Comparison of ENCODE assay signal across 22 cellular contexts in genomic region chr4:31341601-31342375, GRCh38.
DNase-seq lines count a peak whose midpoint lies in the region; ATAC-seq and TF ChIP-seq lines count a peak whose summit lies in the region.
"Had no signal": no experiment of that assay in that cellular context is flagged by ENCODE, and none has a peak within 500 bp of the region (broad histone marks: within the 10 kb centered on the region; RNA-seq: fewer than 3 reads in every experiment).

No MANE protein-coding gene starts in this region.

- H3K27me3 Mint-ChIP-seq in nephron (ENCODE audit: low read depth): no peaks in the 10 kb centered on the region
- no peaks in the 10 kb centered on the region for H3K27me3 Mint-ChIP-seq in activated naive CD4-positive, alpha-beta T cell treated with anti-CD3 and anti-CD28 coated beads, Interleukin-2, amount 10 ng/mL, durations not matched to agents 7 days and 5 days

- peak overlapping the region in 2 of 3 experiments; percentile 4 to 44 for H3K27ac Mint-ChIP-seq in nephron
- no peak overlapping the region for H3K27ac Mint-ChIP-seq in activated naive CD4-positive, alpha-beta T cell treated with anti-CD3 and anti-CD28 coated beads, Interleukin-2, amount 10 ng/mL, durations not matched to agents 7 days and 5 days
- H3K27ac Mint-ChIP-seq: CD8-positive, alpha-beta T cell; GM23338 had no signal

- H3K79me2 ChIP-seq in HCT116 (ENCODE audit: insufficient read depth, low read length): no peaks in the 10 kb centered on the region

- RAD21 ChIA-PET in HCT116 (lab: Charles Lee; ENCODE audit: low non-redundant PET in 1 of 2, low total read pairs in 2 of 2, uncharacterized antibody in 2 of 2, unreplicated experiment in 2 of 2): no interaction called here

- H3K4me3 ChIP-seq in HCT116 (replicated peaks in 1 of 2; ENCODE audit: low read depth in 1 of 2, low read length in 2 of 2): no peak overlapping the region
- H3K4me3 ChIP-seq: A549, BLaER1, GM23338, Peyer's patch had no signal

- CTCF ChIA-PET in HCT116 (lab: Charles Lee): no interaction called here
- CTCF ChIA-PET in activated naive CD4-positive, alpha-beta T cell treated with anti-CD3 and anti-CD28 coated beads, Interleukin-2, amount 10 ng/mL, durations not matched to agents 7 days and 5 days (lab: Charles Lee): interaction anchor here (0.6 kb wide), 1 partner anchor 82 kb away, joined by 3 read pairs; no protein-coding TSS in a partner anchor

- no peak overlapping the region for H3K9ac ChIP-seq in HCT116 (ENCODE audit: low read length)
- H3K9ac ChIP-seq: BLaER1 had no signal

- no peaks in the 10 kb centered on the region for H3K4me1 ChIP-seq in HCT116 (ENCODE audit: control insufficient read depth in 1 of 2, insufficient read depth in 2 of 2, low read length in 2 of 2)
- H3K4me1 ChIP-seq: A549, BLaER1, Peyer's patch had no signal

- H3K4me3 Mint-ChIP-seq in nephron: no peak overlapping the region
- H3K4me3 Mint-ChIP-seq in activated naive CD4-positive, alpha-beta T cell treated with anti-CD3 and anti-CD28 coated beads, Interleukin-2, amount 10 ng/mL, durations not matched to agents 7 days and 5 days: no peak overlapping the region
- H3K4me3 Mint-ChIP-seq: CD8-positive, alpha-beta T cell; GM23338 had no signal

- peaks cover 14% of the 10 kb centered on the region for H3K9me3 Mint-ChIP-seq in nephron
- peaks cover 12% of the 10 kb centered on the region for H3K9me3 Mint-ChIP-seq in activated naive CD4-positive, alpha-beta T cell treated with anti-CD3 and anti-CD28 coated beads, Interleukin-2, amount 10 ng/mL, durations not matched to agents 7 days and 5 days

- BruUV-seq in HCT116 (replicated peaks; lab: Mats Ljungman, UMichigan): no TSS peak

- H3K9me3 ChIP-seq in HCT116 (ENCODE audit: control insufficient read depth in 1 of 2, insufficient read depth in 1 of 2, low read depth in 1 of 2, low read length in 2 of 2): no peaks in the 10 kb centered on the region
- H3K9me3 ChIP-seq: A549, Peyer's patch had no signal

- H2AFZ ChIP-seq in HCT116 (ENCODE audit: low read depth, low read length, poor library complexity, severe bottlenecking): peak overlapping the region; percentile 20
- H2AFZ ChIP-seq: GM23338 had no signal

- H3K4me2 ChIP-seq in HCT116 (ENCODE audit: low read length): no peak overlapping the region
- H3K4me2 ChIP-seq: A549, BLaER1, GM23338 had no signal

- DNase-seq in HCT116 (ENCODE audit: low read depth, low spot score): no peak
- DNase-seq in NCI-H69 (lab: John Stamatoyannopoulos, UW): peak; percentile 6
- DNase-seq in amniotic epithelial cell (ENCODE audit: low read depth): peak; percentile 41
- DNase-seq in RPMI8226: no peak
- DNase-seq in NCI-H1436 treated with DMSO at 0.1 percent for 48 hours (lab: John Stamatoyannopoulos, UW): no peak
- no peak for DNase-seq in activated naive CD4-positive, alpha-beta T cell treated with anti-CD3 and anti-CD28 coated beads, Interleukin-2, amount 10 ng/mL, durations not matched to agents 7 days and 5 days
- DNase-seq: Calu3; CD8-positive, alpha-beta T cell; GF-D8; Kasumi-1; MM.1S; NCI-H1417; NCI-H187 treated with DMSO at 0.1 percent for 48 hours; NCI-H2227 treated with DMSO at 0.1 percent for 48 hours; NCI-H510A treated with DMSO at 0.1 percent for 48 hours; NCI-H82; Peyer's patch had no signal

- intact Hi-C loops in HCT116 (cut with micrococcal nuclease): no loop called here

- no peaks in the 10 kb centered on the region for H4K20me1 ChIP-seq in HCT116 (ENCODE audit: insufficient read depth)
- H4K20me1 ChIP-seq: BLaER1 had no signal

- no peak for ATAC-seq in HCT116
- ATAC-seq: A549; CD8-positive, alpha-beta T cell; GM23338; Right ventricle myocardium inferior had no signal

- no peak for TF ChIP-seq POLR2A in HCT116 (IDR thresholded peaks at IDR 0.05; ENCODE audit: borderline replicate concordance, extremely low read depth, insufficient read depth, insufficient read length)

- POLR2A ChIA-PET in HCT116 (lab: Charles Lee): interaction anchor here (1.0 kb wide), 1 partner anchor 8 kb away, joined by 3 read pairs; no protein-coding TSS in a partner anchor

- TF ChIP-seq RAD21 in HCT116 (IDR thresholded peaks at IDR 0.05; ENCODE audit: low read depth): no peak

- peaks cover 6% of the 10 kb centered on the region for H3K36me3 Mint-ChIP-seq in nephron (ENCODE audit: low read depth)
- no peaks in the 10 kb centered on the region for H3K36me3 Mint-ChIP-seq in activated naive CD4-positive, alpha-beta T cell treated with anti-CD3 and anti-CD28 coated beads, Interleukin-2, amount 10 ng/mL, durations not matched to agents 7 days and 5 days

- no peaks in the 10 kb centered on the region for H3K9me2 ChIP-seq in HCT116 (ENCODE audit: insufficient read depth)

- peaks cover 8% of the 10 kb centered on the region for H3K4me1 Mint-ChIP-seq in nephron
- no peaks in the 10 kb centered on the region for H3K4me1 Mint-ChIP-seq in activated naive CD4-positive, alpha-beta T cell treated with anti-CD3 and anti-CD28 coated beads, Interleukin-2, amount 10 ng/mL, durations not matched to agents 7 days and 5 days
- H3K4me1 Mint-ChIP-seq: GM23338 had no signal

- H3K27me3 ChIP-seq in HCT116 (ENCODE audit: insufficient read depth, low read length): no peaks in the 10 kb centered on the region
- H3K27me3 ChIP-seq: BLaER1, Peyer's patch had no signal

- TF ChIP-seq CTCF in HCT116 (IDR thresholded peaks at IDR 0.05 in 2 of 3, conservative IDR thresholded peaks at IDR 0.05 in 1 of 3; ENCODE audit: borderline replicate concordance in 1 of 3, insufficient read depth in 1 of 3, low read depth in 2 of 3, low read length in 2 of 3) (no peak), nephron (IDR thresholded peaks at IDR 0.05; ENCODE audit: unreplicated experiment in 3 of 3) (no peak)

- H3K27ac ChIP-seq in HCT116 (ENCODE audit: low read depth, low read length): no peak overlapping the region
- H3K27ac ChIP-seq: A549, BLaER1, Peyer's patch had no signal

- no peaks in the 10 kb centered on the region; a peak in 1 of 4 replicates for H3K36me3 ChIP-seq in HCT116 (ENCODE audit: control insufficient read depth in 1 of 2, insufficient read depth in 2 of 2, low read length in 2 of 2)
- H3K36me3 ChIP-seq: BLaER1, Peyer's patch had no signal

TF ChIP-seq in HCT116, 20 proteins besides CTCF, POLR2A, EP300 and RAD21 (continues in another document):
- TF ChIP-seq SP1 (IDR thresholded peaks at IDR 0.05; ENCODE audit: low read depth): no peak
- no peak for TF ChIP-seq SRF (IDR thresholded peaks at IDR 0.05; ENCODE audit: low read depth)
- TF ChIP-seq POLR2AphosphoS5 (IDR thresholded peaks at IDR 0.05; ENCODE audit: low read depth, low read length): no peak
- no peak for TF ChIP-seq REST (IDR thresholded peaks at IDR 0.05; ENCODE audit: low read depth)
- no peak for TF ChIP-seq ATF3 (IDR thresholded peaks at IDR 0.05)
- TF ChIP-seq MAX (IDR thresholded peaks at IDR 0.05): no peak
- TF ChIP-seq JUND (IDR thresholded peaks at IDR 0.05): no peak
- TF ChIP-seq ZBTB33 (IDR thresholded peaks at IDR 0.05; ENCODE audit: extremely low read depth, insufficient replicate concordance, low read length): no peak
- no peak for TF ChIP-seq CEBPB (IDR thresholded peaks at IDR 0.05; ENCODE audit: low read depth)
- no peak for TF ChIP-seq CBX3 (IDR thresholded peaks at IDR 0.05; ENCODE audit: low read depth)
- TF ChIP-seq YY1 (IDR thresholded peaks at IDR 0.05; ENCODE audit: extremely low read depth, insufficient replicate concordance, low read depth, low read length): no peak

Comparison
In these comparisons a context has a peak if more than half of its experiments do, and no peak if none do; other contexts are left out.
1. DNase-seq: peak in NCI-H69 (single experiment) and amniotic epithelial cell (single experiment); none in HCT116 (single experiment), RPMI8226 (single experiment), NCI-H1436 treated with DMSO at 0.1 percent for 48 hours (single experiment) and activated naive CD4-positive, alpha-beta T cell treated with anti-CD3 and anti-CD28 coated beads, Interleukin-2, amount 10 ng/mL, durations not matched to agents 7 days and 5 days (single experiment).